ENCODE assay signal across 27 cellular contexts in genomic region chr3:187823802-187824201, GRCh38.
"Had no signal": no experiment of that assay in that cellular context is flagged by ENCODE, and none has a peak within 500 bp of the region (broad histone marks: within the 10 kb centered on the region; RNA-seq: fewer than 3 reads in every experiment).

No MANE protein-coding gene starts in this region.

- H3K36me3 Mint-ChIP-seq: neural progenitor cell; stimulated activated memory B cell treated with anti-CD40 and anti-IgM and Interleukin-4, amounts not matched to agents 10 μg/mL and 1 μg/mL and 100 μg/mL, for 72 hours had no signal

- H3K4me1 Mint-ChIP-seq: nephron, neural progenitor cell had no signal

- H3K4me1 ChIP-seq: neural progenitor cell, parathyroid adenoma, psoas muscle, right lobe of liver, sigmoid colon, stomach, thyroid gland, tibial nerve, upper lobe of left lung, uterus had no signal

- H3K9me3 Mint-ChIP-seq: nephron; neural progenitor cell; stimulated activated memory B cell treated with anti-CD40 and anti-IgM and Interleukin-4, amounts not matched to agents 10 μg/mL and 1 μg/mL and 100 μg/mL, for 72 hours had no signal

- H3K4me3 ChIP-seq: neural progenitor cell, ovary, psoas muscle, right lobe of liver, sigmoid colon, stomach, thoracic aorta, thyroid gland, tibial nerve, upper lobe of left lung, uterus had no signal

- H3K27ac ChIP-seq: neural progenitor cell, ovary, parathyroid adenoma, psoas muscle, right lobe of liver, sigmoid colon, stomach, thoracic aorta, thyroid gland, tibial nerve, upper lobe of left lung, uterus had no signal

- H3K9me3 ChIP-seq: ovary, psoas muscle, right lobe of liver, sigmoid colon, stomach, thoracic aorta, thyroid gland, tibial nerve, upper lobe of left lung, uterus had no signal

- H3K27ac Mint-ChIP-seq: nephron; neural progenitor cell; progenitor cell of endocrine pancreas; stimulated activated memory B cell treated with anti-CD40 and anti-IgM and Interleukin-4, amounts not matched to agents 10 μg/mL and 1 μg/mL and 100 μg/mL, for 72 hours; stimulated activated naive CD8-positive, alpha-beta T cell treated with anti-CD3 and anti-CD28 coated beads, Interleukin-15, Interleukin-2, amounts not matched to agents 100 ng/mL and 50 ng/mL, for 24 hours had no signal

- H3K36me3 ChIP-seq: neural progenitor cell, ovary, right lobe of liver, sigmoid colon, stomach, thoracic aorta, thyroid gland, tibial nerve, upper lobe of left lung, uterus had no signal

- DNase-seq: naive thymus-derived CD4-positive, alpha-beta T cell; occipital lobe; ovary; posterior cingulate gyrus; psoas muscle; right cardiac atrium; right lobe of liver; sigmoid colon; small intestine; stimulated activated CD4-positive, alpha-beta T cell treated with anti-CD3 and anti-CD28 coated beads, Interleukin-15, amount 100 ng/mL, for 24 hours; stimulated activated CD4-positive, alpha-beta T cell treated with anti-CD3 and anti-CD28 coated beads, Interleukin-2, amount 100 ng/mL, for 24 hours; stimulated activated CD4-positive, alpha-beta T cell treated with anti-CD3 and anti-CD28 coated beads, Interleukin-2, amount 100 ng/mL, for 48 hours; stimulated activated CD4-positive, alpha-beta T cell treated with anti-CD3 and anti-CD28 coated beads, Interleukin-4, amount 100 ng/mL, for 24 hours; stimulated activated naive CD4-positive, alpha-beta T cell treated with Interleukin-2 at 50 U/mL for 16 hours; stomach; thyroid gland; trophoblast cell; upper lobe of left lung; uterus had no signal

- FAIRE-seq: small intestine had no signal

- H3K27me3 ChIP-seq: neural progenitor cell, ovary, right lobe of liver, sigmoid colon, stomach, thyroid gland, tibial nerve, upper lobe of left lung, uterus had no signal

- H3K27me3 Mint-ChIP-seq: naive thymus-derived CD4-positive, alpha-beta T cell; progenitor cell of endocrine pancreas; stimulated activated memory B cell treated with anti-CD40 and anti-IgM and Interleukin-4, amounts not matched to agents 10 μg/mL and 1 μg/mL and 100 μg/mL, for 72 hours; stimulated activated naive CD8-positive, alpha-beta T cell treated with anti-CD3 and anti-CD28 coated beads, Interleukin-15, Interleukin-2, amounts not matched to agents 100 ng/mL and 50 ng/mL, for 24 hours had no signal

- H3K4me3 Mint-ChIP-seq: naive thymus-derived CD4-positive, alpha-beta T cell; nephron; neural progenitor cell; stimulated activated memory B cell treated with anti-CD40 and anti-IgM and Interleukin-4, amounts not matched to agents 10 μg/mL and 1 μg/mL and 100 μg/mL, for 72 hours; stimulated activated naive CD8-positive, alpha-beta T cell treated with anti-CD3 and anti-CD28 coated beads, Interleukin-15, Interleukin-2, amounts not matched to agents 100 ng/mL and 50 ng/mL, for 24 hours had no signal

- ATAC-seq: naive thymus-derived CD4-positive, alpha-beta T cell; psoas muscle; right cardiac atrium; right lobe of liver; stimulated activated memory B cell treated with anti-CD40 and anti-IgM and Interleukin-4, amounts not matched to agents 10 μg/mL and 1 μg/mL and 100 μg/mL, for 72 hours had no signal
